In the genomic region with DNA sequence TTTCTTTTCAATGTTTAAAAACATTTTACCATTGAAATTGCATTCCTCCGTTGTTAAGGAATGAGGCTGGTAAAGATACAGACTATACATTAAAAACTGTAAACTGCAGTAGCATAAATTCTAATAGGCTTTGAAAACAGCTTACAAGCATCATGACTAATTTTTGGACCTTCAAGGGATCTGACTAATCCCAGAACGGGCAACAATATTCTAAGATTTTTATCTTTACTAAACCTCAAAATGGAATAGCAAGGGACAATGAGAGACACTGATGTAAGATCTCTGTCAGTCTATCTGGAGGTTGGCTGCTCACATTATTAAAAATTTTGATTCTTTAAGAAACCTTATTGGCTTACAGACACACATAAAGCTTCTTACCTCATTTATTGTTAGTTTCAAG, we compare ENCODE assay signal across 20 cellular contexts.
"Had no signal": no experiment of that assay in that cellular context is flagged by ENCODE, and none has a peak within 500 bp of the region (broad histone marks: within the 10 kb centered on the region; RNA-seq: fewer than 3 reads in every experiment).

No MANE protein-coding gene starts in this region.

- H2AFZ ChIP-seq: hepatocyte, neural progenitor cell had no signal

- H3K9me3 ChIP-seq: left ventricle myocardium inferior, suprapubic skin, tibial nerve had no signal

- H3K9ac ChIP-seq: neural progenitor cell had no signal

- H3K27me3 ChIP-seq: brain microvascular endothelial cell, hepatocyte, neural progenitor cell, suprapubic skin, tibial nerve had no signal

- DNase-seq: activated CD4-positive, alpha-beta T cell treated with anti-CD3 and anti-CD28 coated beads for 1 hour; activated CD4-positive, alpha-beta T cell treated with anti-CD3 and anti-CD28 coated beads, Interleukin-2, amount 50 U/mL, for 1 hour; activated CD8-positive, alpha-beta T cell treated with anti-CD3 and anti-CD28 coated beads, Interleukin-2, amount 10 ng/mL, durations not matched to agents 7 days and 5 days; activated gamma-delta T cell treated with Interleukin-2 at 50 U/mL for 16 hours; aorta; brain microvascular endothelial cell; caudate nucleus; effector CD4-positive, alpha-beta T cell; foreskin melanocyte; glutamatergic neuron; immature natural killer cell; kidney glomerular epithelial cell; left ventricle myocardium inferior; naive thymus-derived CD8-positive, alpha-beta T cell; stimulated activated CD4-positive, alpha-beta T cell treated with anti-CD3 and anti-CD28 coated beads, Interleukin-12 subunit alpha, Interleukin-12 subunit beta, amount 100 ng/mL, for 4 hours; stimulated activated naive CD8-positive, alpha-beta T cell treated with anti-CD3 and anti-CD28 coated beads, Interleukin-15, amount 100 ng/mL, for 72 hours had no signal

- H3K27ac ChIP-seq: brain microvascular endothelial cell, hepatocyte, left ventricle myocardium inferior, neural progenitor cell, suprapubic skin, tibial nerve had no signal

- H3K4me2 ChIP-seq: hepatocyte, neural progenitor cell had no signal

- H3K79me2 ChIP-seq: hepatocyte had no signal

- H3K4me3 ChIP-seq: hepatocyte, left ventricle myocardium inferior, neural progenitor cell, suprapubic skin, tibial nerve had no signal

- H3K4me1 ChIP-seq: left ventricle myocardium inferior, neural progenitor cell, suprapubic skin, tibial nerve had no signal
